In the genomic region with DNA sequence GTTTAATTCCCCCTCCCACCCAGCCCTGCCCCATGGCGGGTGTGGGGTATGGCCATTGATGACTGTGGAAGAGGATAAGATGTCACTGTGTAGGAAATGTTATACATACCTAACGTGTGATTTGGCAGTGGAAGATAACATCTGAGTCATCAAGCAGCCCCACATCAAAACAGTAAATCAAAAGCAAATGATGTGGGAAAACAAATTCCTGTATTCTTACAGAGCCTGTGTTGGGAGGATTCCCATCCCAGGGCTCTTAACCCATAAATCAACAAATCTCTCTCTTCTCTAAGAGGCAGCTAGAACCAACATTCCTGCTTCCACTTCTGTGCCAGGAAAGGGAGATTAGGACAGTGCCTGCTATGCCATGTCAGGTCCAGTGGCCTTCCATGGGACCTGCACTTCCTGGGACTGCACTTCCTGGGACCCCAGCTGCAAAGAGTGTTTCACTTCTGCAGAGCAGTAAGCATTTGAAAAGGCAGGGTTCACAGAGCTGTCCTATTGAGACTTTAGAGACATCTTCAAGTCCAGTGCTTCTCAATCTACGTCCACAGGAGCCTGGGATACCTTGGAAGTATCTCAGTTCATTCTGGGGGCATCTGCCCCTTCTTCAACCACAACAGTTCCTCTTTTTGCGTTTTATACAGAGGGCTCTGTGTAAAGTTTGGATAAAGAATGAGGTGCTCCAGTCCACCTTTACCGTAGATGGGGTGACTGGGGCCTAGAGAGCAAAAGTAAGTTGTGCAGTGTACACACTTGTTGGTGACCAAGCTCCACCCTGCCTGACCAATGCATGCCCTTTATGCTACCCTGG, we compare ENCODE assay signal across 10 cellular contexts. TPM values are rescaled to one million over a fixed set of nuclear protein-coding genes. Genes with fewer than 3 reads are reported as not detected.
DNase-seq lines count a peak whose midpoint lies in the region; ATAC-seq and TF ChIP-seq lines count a peak whose summit lies in the region.
"Had no signal": no experiment of that assay in that cellular context is flagged by ENCODE, and none has a peak within 500 bp of the region (broad histone marks: within the 10 kb centered on the region; RNA-seq: fewer than 3 reads in every experiment).

No MANE protein-coding gene starts in this region.

- H3K9me3 ChIP-seq in AG04450 (ENCODE audit: control insufficient read depth, insufficient read depth, low read length) = no peaks in the 10 kb centered on the region
- no peaks in the 10 kb centered on the region for H3K9me3 ChIP-seq in IMR-90 (ENCODE audit: control insufficient read depth, insufficient read depth, low read length)
- H3K9me3 ChIP-seq in lower lobe of right lung = no peaks in the 10 kb centered on the region
- H3K9me3 ChIP-seq: Peyer's patch had no signal

- H2BK5ac ChIP-seq in IMR-90 (ENCODE audit: low read depth, low read length, poor library complexity, severe bottlenecking) = peak overlapping the region; percentile 90

- POLR2A ChIA-PET in AG04450 (lab: Yijun Ruan, JAX) (interaction anchor here (0.5 to 1.4 kb wide), 7 partner anchors 10 to 479 kb away, joined by 3 to 5 read pairs (median 4); no protein-coding TSS in a partner anchor), IMR-90 (lab: Charles Lee; ENCODE audit: unreplicated experiment) (interaction anchor here (0.8 kb wide), 1 partner anchor 12 kb away, joined by 7 read pairs; no protein-coding TSS in a partner anchor)

- H3K9me1 ChIP-seq in IMR-90 (ENCODE audit: insufficient read depth, low read length) = peaks cover 16% of the 10 kb centered on the region

- H3K27me3 ChIP-seq in AG04450 (ENCODE audit: control insufficient read depth, insufficient read depth, low read length) = no peaks in the 10 kb centered on the region
- no peaks in the 10 kb centered on the region for H3K27me3 ChIP-seq in IMR-90 (ENCODE audit: control insufficient read depth, insufficient read depth, low read length)
- no peaks in the 10 kb centered on the region for H3K27me3 ChIP-seq in lower lobe of right lung (ENCODE audit: low read depth)
- H3K27me3 ChIP-seq: Peyer's patch had no signal

- peak overlapping the region; percentile 67 for H3K14ac ChIP-seq in IMR-90 (replicated peaks; ENCODE audit: low read depth, low read length)

- H3K4me1 ChIP-seq in IMR-90 (ENCODE audit: control insufficient read depth, insufficient read depth, low read length) (peaks cover 28% of the 10 kb centered on the region), lower lobe of right lung (peaks cover 20% of the 10 kb centered on the region)

- dilution Hi-C loops in IMR-90 (cut with HindIII; ENCODE audit: low sequenced_read_pairs, unreplicated experiment) = no loop called here

- H3K4me1 Mint-ChIP-seq in activated naive CD4-positive, alpha-beta T cell treated with anti-CD3 and anti-CD28 coated beads, Interleukin-2, amount 10 ng/mL, durations not matched to agents 7 days and 5 days = peaks cover 2% of the 10 kb centered on the region

- H2BK20ac ChIP-seq in IMR-90 (ENCODE audit: low read depth, low read length) = peak overlapping the region; percentile 93

- TF ChIP-seq RAD21 in IMR-90 (IDR thresholded peaks at IDR 0.05; ENCODE audit: low read length) = no peak

- peak overlapping the region; percentile 76; the same call in 2 of the 3 replicates for H2BK15ac ChIP-seq in IMR-90 (ENCODE audit: low read depth, low read length)

- H3K9me3 Mint-ChIP-seq in activated naive CD4-positive, alpha-beta T cell treated with anti-CD3 and anti-CD28 coated beads, Interleukin-2, amount 10 ng/mL, durations not matched to agents 7 days and 5 days = no peaks in the 10 kb centered on the region

- H3K79me1 ChIP-seq in IMR-90 (ENCODE audit: low read depth in 1 of 2, low read length in 2 of 2) = peaks cover 13 to 46% of the 10 kb centered on the region in 2 experiments

- peak overlapping the region; percentile 52 for H2AFZ ChIP-seq in IMR-90 (replicated peaks; ENCODE audit: low read length, poor library complexity)

- no peak overlapping the region for H3K4me3 Mint-ChIP-seq in activated naive CD4-positive, alpha-beta T cell treated with anti-CD3 and anti-CD28 coated beads, Interleukin-2, amount 10 ng/mL, durations not matched to agents 7 days and 5 days

- intact Hi-C loops in IMR-90 (cut with micrococcal nuclease) = loop anchor here (1.0 to 5.0 kb wide), 4 partner anchors 34 to 212 kb away; partner anchors contain the start of gene ATXN7L1
- intact Hi-C loops in lower lobe of right lung (cut with DNase I) = no loop called here

- peak overlapping the region; percentile 96 for H3K27ac ChIP-seq in AG04450 (ENCODE audit: low read depth, low read length)
- H3K27ac ChIP-seq in IMR-90 (ENCODE audit: insufficient read depth, low read length) = peak overlapping the region; percentile 92
- no peak overlapping the region for H3K27ac ChIP-seq in lower lobe of right lung

- no peak overlapping the region for H2AK9ac ChIP-seq in IMR-90 (replicated peaks; ENCODE audit: low read depth, low read length, poor library complexity)

- DNase-seq in AG04450 (ENCODE audit: low read depth, low spot score) (peak; percentile 88), IMR-90 (peak; percentile 98), brain pericyte (ENCODE audit: low read depth, low spot score) (peak; percentile 71), lower lobe of right lung (no peak), COR-L47 (lab: John Stamatoyannopoulos, UW) (no peak), cerebellar cortex (ENCODE audit: low spot score) (no peak)
- DNase-seq in activated naive CD4-positive, alpha-beta T cell treated with anti-CD3 and anti-CD28 coated beads, Interleukin-2, amount 10 ng/mL, durations not matched to agents 7 days and 5 days = no peak
- DNase-seq: activated gamma-delta T cell, Peyer's patch had no signal

- in situ Hi-C loops in IMR-90 (cut with MboI; ENCODE audit: low sequenced_read_pairs) = no loop called here

- peak overlapping the region; percentile 94 for H2BK120ac ChIP-seq in IMR-90 (ENCODE audit: low read depth, low read length)

- peak overlapping the region; percentile 23 to 84; a peak in 3 of 4 replicates for H4K8ac ChIP-seq in IMR-90 (ENCODE audit: low read depth in 2 of 2, low read length in 2 of 2)

- no peaks in the 10 kb centered on the region for H3K36me3 Mint-ChIP-seq in activated naive CD4-positive, alpha-beta T cell treated with anti-CD3 and anti-CD28 coated beads, Interleukin-2, amount 10 ng/mL, durations not matched to agents 7 days and 5 days

- H3K27me3 Mint-ChIP-seq in activated naive CD4-positive, alpha-beta T cell treated with anti-CD3 and anti-CD28 coated beads, Interleukin-2, amount 10 ng/mL, durations not matched to agents 7 days and 5 days = peaks cover 4% of the 10 kb centered on the region

- no peak overlapping the region for H3K27ac Mint-ChIP-seq in activated naive CD4-positive, alpha-beta T cell treated with anti-CD3 and anti-CD28 coated beads, Interleukin-2, amount 10 ng/mL, durations not matched to agents 7 days and 5 days

- peak overlapping the region; percentile 89; the same call in 1 of the 2 replicates for H3K56ac ChIP-seq in IMR-90 (ENCODE audit: extremely low read depth, insufficient read depth, low read length)

- H2AK5ac ChIP-seq in IMR-90 (ENCODE audit: low read depth, low read length) = peak overlapping the region; percentile 82

- TF ChIP-seq CTCF in AG04450 (IDR thresholded peaks at IDR 0.05; ENCODE audit: low read depth, low read length) (no peak), IMR-90 (conservative IDR thresholded peaks at IDR 0.05; ENCODE audit: low read depth, low read length) (no peak), lower lobe of right lung (IDR thresholded peaks at IDR 0.05) (no peak)

- ATAC-seq in IMR-90 (ENCODE audit: low read depth) = peak; percentile 89
- peak; percentile 56 to 69 for ATAC-seq in lower lobe of right lung
- no peak for ATAC-seq in HG03175 (IDR thresholded peaks at IDR 0.05; ENCODE audit: unreplicated experiment)

- peak overlapping the region; percentile 2; the same call in 1 of the 2 replicates for H3K9ac ChIP-seq in IMR-90 (ENCODE audit: low read depth, low read length)

- H3K18ac ChIP-seq in IMR-90 (ENCODE audit: low read depth, low read length) = peak overlapping the region; percentile 86

- CTCF ChIA-PET in AG04450 (lab: Charles Lee) = interaction anchor here (0.6 to 1.1 kb wide), 3 partner anchors 179 to 323 kb away, joined by 3 read pairs; no protein-coding TSS in a partner anchor
- CTCF ChIA-PET in IMR-90 (lab: Yijun Ruan, JAX) = interaction anchor here (0.7 kb wide), 1 partner anchor 46 kb away, joined by 4 read pairs; no protein-coding TSS in a partner anchor
- CTCF ChIA-PET in activated naive CD4-positive, alpha-beta T cell treated with anti-CD3 and anti-CD28 coated beads, Interleukin-2, amount 10 ng/mL, durations not matched to agents 7 days and 5 days (lab: Charles Lee) = interaction anchor here (2.0 kb wide), 1 partner anchor 70 kb away, joined by 7 read pairs; no protein-coding TSS in a partner anchor

- peak overlapping the region; percentile 82 for H4K91ac ChIP-seq in IMR-90 (ENCODE audit: insufficient read depth, low read depth, low read length)

- H3K4ac ChIP-seq in IMR-90 (ENCODE audit: low read depth, low read length) = peak overlapping the region; percentile 95

- no TSS peak for BruUV-seq in IMR-90 (replicated peaks; lab: Mats Ljungman, UMichigan)

- no peaks in the 10 kb centered on the region for H3K36me3 ChIP-seq in IMR-90 (ENCODE audit: control insufficient read depth, insufficient read depth, low read length)
- no peaks in the 10 kb centered on the region for H3K36me3 ChIP-seq in lower lobe of right lung
- H3K36me3 ChIP-seq: Peyer's patch had no signal

- H4K20me1 ChIP-seq in IMR-90 (ENCODE audit: insufficient read depth, low read length) = peaks cover 3% of the 10 kb centered on the region; the same call in 1 of the 2 replicates

- no CpG with 5 or more reads among the region's 5 CpGs for WGBS in IMR-90 (ENCODE audit: extremely low coverage in 2 of 2, insufficient read length in 1 of 2), 2 experiments

- peak overlapping the region; percentile 51 for H3K4me2 ChIP-seq in IMR-90 (ENCODE audit: low read depth, low read length)

- no peak for TF ChIP-seq POLR2A in IMR-90 (IDR thresholded peaks at IDR 0.05; ENCODE audit: low read depth, low read length)

- H3K23ac ChIP-seq in IMR-90 (ENCODE audit: low read depth, low read length) = 0 out of 2 replicates have a peak overlapping the region, but pooled peaks have one; percentile 18

- H4K5ac ChIP-seq in IMR-90 (ENCODE audit: low read depth, low read length) = peak overlapping the region; percentile 23

- H3K4me3 ChIP-seq in AG04450 (ENCODE audit: low read depth, low read length) = no peak overlapping the region
- no peak overlapping the region for H3K4me3 ChIP-seq in IMR-90 (ENCODE audit: insufficient read depth, low read depth, low read length)
- H3K4me3 ChIP-seq in lower lobe of right lung = no peak overlapping the region
- H3K4me3 ChIP-seq: Peyer's patch had no signal

TF ChIP-seq in IMR-90, 13 proteins besides CTCF, POLR2A, EP300 and RAD21 (continues in another document):
- TF ChIP-seq RCOR1 (IDR thresholded peaks at IDR 0.05; ENCODE audit: insufficient replicate concordance, low read length) (no peak), CHD1 (IDR thresholded peaks at IDR 0.05; ENCODE audit: low read depth, low read length) (no peak)

RNA-seq across cellular contexts. Expression of gene ATXN7L1, which starts 45.8 kb away (rescaled TPM):
- polyA plus RNA-seq in AG04450 (2011; rRNA removed) (5.0 and 5.5 TPM in 2 replicates), IMR-90 (2012; rRNA removed) (3.2 and 3.5 TPM in 2 replicates)
- 9.9 and 10.3 TPM in 2 replicates for polyA minus RNA-seq in AG04450 (2011; rRNA and poly(A)+ RNA removed)
- total RNA-seq in IMR-90 (2012; rRNA removed) (4.3 and 4.7 TPM in 2 replicates), lower lobe of right lung (17.7 TPM)
- 1.3 and 1.8 TPM in 2 replicates for polyA plus RNA-seq in IMR-90 (2012; cell fraction: cytosol; rRNA removed)
- 3.4 and 6.4 TPM in 2 replicates for polyA plus RNA-seq in IMR-90 (2012; cell fraction: nucleus; rRNA removed; ENCODE audit: low replicate concordance)

Comparison
In these comparisons a context has a peak if more than half of its experiments do, and no peak if none do; other contexts are left out.
1. DNase-seq: peak in AG04450 (single experiment), IMR-90 (single experiment) and brain pericyte (single experiment); none in lower lobe of right lung (single experiment), activated naive CD4-positive, alpha-beta T cell treated with anti-CD3 and anti-CD28 coated beads, Interleukin-2, amount 10 ng/mL, durations not matched to agents 7 days and 5 days (single experiment), COR-L47 (single experiment) and cerebellar cortex (single experiment).